12 cellular contexts compared by ENCODE assay signal in genomic region chr3:129526121-129526900, GRCh38. TPM values are rescaled to one million over a fixed set of nuclear protein-coding genes. Genes with fewer than 3 reads are reported as not detected.
DNase-seq lines count a peak whose midpoint lies in the region; ATAC-seq and TF ChIP-seq lines count a peak whose summit lies in the region.
"Had no signal": no experiment of that assay in that cellular context is flagged by ENCODE, and none has a peak within 500 bp of the region (broad histone marks: within the 10 kb centered on the region; RNA-seq: fewer than 3 reads in every experiment).

No MANE protein-coding gene starts in this region.

- ATAC-seq in Right ventricle myocardium superior (ENCODE audit: poor library complexity): peak; percentile 53
- ATAC-seq in Right ventricle myocardium inferior: no peak
- ATAC-seq in HG02981 (IDR thresholded peaks at IDR 0.05; ENCODE audit: unreplicated experiment): peak; percentile 85
- ATAC-seq in stimulated activated memory B cell treated with anti-CD40 and anti-IgM and Interleukin-4, amounts not matched to agents 10 μg/mL and 1 μg/mL and 100 μg/mL, for 72 hours: peak; percentile 97

- H3K9me2 ChIP-seq in OCI-LY7 (ENCODE audit: insufficient read depth, low read length): no peaks in the 10 kb centered on the region

- no peaks in the 10 kb centered on the region for H4K20me1 ChIP-seq in OCI-LY7 (ENCODE audit: insufficient read depth, low read length)

- H3K27ac ChIP-seq in OCI-LY7 (ENCODE audit: low read depth, low read length, poor library complexity, severe bottlenecking): peak overlapping the region; percentile 35
- H3K27ac ChIP-seq: tibial artery had no signal

- H2AFZ ChIP-seq in OCI-LY7 (ENCODE audit: low read length): peak overlapping the region; percentile 90

- POLR2A ChIA-PET in OCI-LY7 (lab: Charles Lee): interaction anchor here (0.6 to 1.3 kb wide), 6 partner anchors 33 to 271 kb away, joined by 3 to 6 read pairs (median 4); no protein-coding TSS in a partner anchor

- DNase-seq in Right ventricle myocardium superior: no peak
- DNase-seq in Right ventricle myocardium inferior (ENCODE audit: missing footprints): no peak
- peak; percentile 80 for DNase-seq in OCI-LY7 (ENCODE audit: low spot score)
- no peak for DNase-seq in NCI-H1436 (lab: John Stamatoyannopoulos, UW)
- no peak for DNase-seq in glomerular visceral epithelial cell (ENCODE audit: extremely low spot score)
- no peak for DNase-seq in ureter (ENCODE audit: low spot score)
- DNase-seq: tibial artery had no signal

- no peak for TF ChIP-seq CTCF in OCI-LY7 (conservative IDR thresholded peaks at IDR 0.05; ENCODE audit: low read length)

- peaks cover 8% of the 10 kb centered on the region for H3K27me3 Mint-ChIP-seq in stimulated activated memory B cell treated with anti-CD40 and anti-IgM and Interleukin-4, amounts not matched to agents 10 μg/mL and 1 μg/mL and 100 μg/mL, for 72 hours

- no peaks in the 10 kb centered on the region for H3K79me2 ChIP-seq in OCI-LY7 (ENCODE audit: insufficient read depth, low read depth, low read length)

- H3K36me3 ChIP-seq in OCI-LY7 (ENCODE audit: insufficient read depth, low read length): no peaks in the 10 kb centered on the region
- H3K36me3 ChIP-seq: tibial artery had no signal

- CTCF ChIA-PET in OCI-LY7 (lab: Charles Lee; ENCODE audit: unreplicated experiment): no interaction called here

- intact Hi-C loops in Right ventricle myocardium superior (cut with DNase I) (no loop called here), Right ventricle myocardium inferior (cut with DNase I) (no loop called here), OCI-LY7 (cut with micrococcal nuclease; ENCODE audit: unreplicated experiment) (no loop called here)

- H3K4me1 ChIP-seq in OCI-LY7 (ENCODE audit: insufficient read depth, low read length, poor library complexity, severe bottlenecking): peaks cover 12% of the 10 kb centered on the region

- H3K9me3 ChIP-seq in OCI-LY7 (ENCODE audit: low read length): no peaks in the 10 kb centered on the region
- H3K9me3 ChIP-seq: tibial artery had no signal

- peaks cover 17% of the 10 kb centered on the region for H3K4me1 Mint-ChIP-seq in stimulated activated memory B cell treated with anti-CD40 and anti-IgM and Interleukin-4, amounts not matched to agents 10 μg/mL and 1 μg/mL and 100 μg/mL, for 72 hours

- peak overlapping the region; percentile 28 for H3K27ac Mint-ChIP-seq in stimulated activated memory B cell treated with anti-CD40 and anti-IgM and Interleukin-4, amounts not matched to agents 10 μg/mL and 1 μg/mL and 100 μg/mL, for 72 hours

- no peaks in the 10 kb centered on the region for H3K36me3 Mint-ChIP-seq in stimulated activated memory B cell treated with anti-CD40 and anti-IgM and Interleukin-4, amounts not matched to agents 10 μg/mL and 1 μg/mL and 100 μg/mL, for 72 hours

- H3K9me3 Mint-ChIP-seq in stimulated activated memory B cell treated with anti-CD40 and anti-IgM and Interleukin-4, amounts not matched to agents 10 μg/mL and 1 μg/mL and 100 μg/mL, for 72 hours: no peaks in the 10 kb centered on the region

- H3K4me3 Mint-ChIP-seq in stimulated activated memory B cell treated with anti-CD40 and anti-IgM and Interleukin-4, amounts not matched to agents 10 μg/mL and 1 μg/mL and 100 μg/mL, for 72 hours: no peak overlapping the region

- H3K4me3 ChIP-seq in OCI-LY7 (ENCODE audit: low read depth, low read length, poor library complexity, severe bottlenecking): no peak overlapping the region
- H3K4me3 ChIP-seq: tibial artery had no signal

- H3K4me2 ChIP-seq in OCI-LY7 (ENCODE audit: low read length): peak overlapping the region; percentile 63

- BruUV-seq in OCI-LY7 (replicated peaks; lab: Mats Ljungman, UMichigan): no TSS peak

RNA-seq across cellular contexts. Expression of gene RHO, which starts 2.1 kb away (rescaled TPM):
- total RNA-seq in Right ventricle myocardium superior: not detected
- not detected for total RNA-seq in Right ventricle myocardium inferior
- total RNA-seq in OCI-LY7 (2014; rRNA removed; shearing (Covaris generic)): not detected in 2 replicates
- not detected in 2 replicates for total RNA-seq in OCI-LY7 (2022)
- total RNA-seq in ureter: not detected
- total RNA-seq: activated CD8-positive, alpha-beta memory T cell treated with anti-CD3 and anti-CD28 coated beads for 36 hours; fibroblast of lung; posterior vena cava had no signal

RNA-seq across cellular contexts. Expression of gene H1-8, which starts 16.7 kb away (rescaled TPM):
- total RNA-seq in Right ventricle myocardium superior: not detected
- not detected for total RNA-seq in Right ventricle myocardium inferior
- not detected in 2 replicates for total RNA-seq in OCI-LY7 (2014; rRNA removed; shearing (Covaris generic))
- total RNA-seq in OCI-LY7 (2022): not detected in 2 replicates
- not detected for total RNA-seq in ureter
- total RNA-seq: activated CD8-positive, alpha-beta memory T cell treated with anti-CD3 and anti-CD28 coated beads for 36 hours; fibroblast of lung; posterior vena cava had no signal
